8 cellular contexts compared by ENCODE assay signal in genomic region chr20:41136695-41137411, GRCh38. TPM values are rescaled to one million over a fixed set of nuclear protein-coding genes. Genes with fewer than 3 reads are reported as not detected.
DNase-seq lines count a peak whose midpoint lies in the region; ATAC-seq, FAIRE-seq and TF ChIP-seq lines count a peak whose summit lies in the region.

No MANE protein-coding gene starts in this region.

- WGBS in IMR-90 (ENCODE audit: extremely low coverage in 2 of 2, insufficient read length in 1 of 2), 2 experiments = 1% methylated on average over 62 of the region's 94 CpGs; no CpG with 5 or more reads in 1 of the 2 experiments

- H3K27ac ChIP-seq in IMR-90 (ENCODE audit: insufficient read depth, low read length) = peak overlapping the region; percentile 94

- peak overlapping the region; percentile 61 for H4K91ac ChIP-seq in IMR-90 (ENCODE audit: insufficient read depth, low read depth, low read length)

- intact Hi-C loops in IMR-90 (cut with micrococcal nuclease) = loop anchor here (1.0 to 5.0 kb wide), 3 partner anchors 95 to 555 kb away; no protein-coding TSS in a partner anchor

- H3K14ac ChIP-seq in IMR-90 (replicated peaks; ENCODE audit: low read depth, low read length) = peak overlapping the region; percentile 77

- H4K20me1 ChIP-seq in IMR-90 (ENCODE audit: insufficient read depth, low read length) = peaks cover 36% of the 10 kb centered on the region

- H3K36me3 ChIP-seq in IMR-90 (ENCODE audit: control insufficient read depth, insufficient read depth, low read length) = no peaks in the 10 kb centered on the region

- H3K4me3 ChIP-seq in IMR-90 (ENCODE audit: insufficient read depth, low read depth, low read length) = peak overlapping the region; percentile 98
- H3K4me3 ChIP-seq in fibroblast of pulmonary artery (replicated peaks; ENCODE audit: low read depth, low read length) = peak overlapping the region; percentile 62

- no peak overlapping the region; the same call in 1 of the 2 replicates for H2AK5ac ChIP-seq in IMR-90 (ENCODE audit: low read depth, low read length)

- peak; percentile 45 for ATAC-seq in GM21526 (IDR thresholded peaks at IDR 0.05; ENCODE audit: low FRiP score, unreplicated experiment)
- peak; percentile 77 for ATAC-seq in IMR-90 (ENCODE audit: low read depth)

- H3K27me3 ChIP-seq in IMR-90 (ENCODE audit: control insufficient read depth, insufficient read depth, low read length) = no peaks in the 10 kb centered on the region

- H2BK20ac ChIP-seq in IMR-90 (ENCODE audit: low read depth, low read length) = no peak overlapping the region

- no peak overlapping the region; the same call in 2 of the 3 replicates for H2BK15ac ChIP-seq in IMR-90 (ENCODE audit: low read depth, low read length)

- H2BK120ac ChIP-seq in IMR-90 (ENCODE audit: low read depth, low read length) = peak overlapping the region; percentile 60; the same call in 1 of the 2 replicates

- in situ Hi-C loops in IMR-90 (cut with MboI; ENCODE audit: low sequenced_read_pairs) = no loop called here

- H3K9me3 Mint-ChIP-seq in nephron = no peaks in the 10 kb centered on the region

- H3K4me1 ChIP-seq in IMR-90 (ENCODE audit: control insufficient read depth, insufficient read depth, low read length) = peaks cover 22% of the 10 kb centered on the region

- peak overlapping the region; percentile 91 to 96 (median 94) for H3K4me3 Mint-ChIP-seq in nephron

- POLR2A ChIA-PET in IMR-90 (lab: Charles Lee; ENCODE audit: unreplicated experiment) = no interaction called here

- H3K9me1 ChIP-seq in IMR-90 (ENCODE audit: insufficient read depth, low read length) = peaks cover 26% of the 10 kb centered on the region

- peak overlapping the region; percentile 84 for H4K5ac ChIP-seq in IMR-90 (ENCODE audit: low read depth, low read length)

- H3K23ac ChIP-seq in IMR-90 (ENCODE audit: low read depth, low read length) = peak overlapping the region; percentile 18; the same call in 1 of the 2 replicates

- H3K27ac Mint-ChIP-seq in nephron = peak overlapping the region; percentile 98 to 100 (median 99)

- H3K27me3 Mint-ChIP-seq in nephron (ENCODE audit: low read depth) = no peaks in the 10 kb centered on the region

- no peak for FAIRE-seq in RCC 7860 (lab: Jason Lieb, UNC)

- H2AK9ac ChIP-seq in IMR-90 (replicated peaks; ENCODE audit: low read depth, low read length, poor library complexity) = peak overlapping the region; percentile 92

- H3K79me1 ChIP-seq in IMR-90 (ENCODE audit: low read depth in 1 of 2, low read length in 2 of 2) = peaks cover 9 to 41% of the 10 kb centered on the region in 2 experiments; a peak in 3 of 4 replicates

- peak overlapping the region; percentile 86 for H2BK5ac ChIP-seq in IMR-90 (ENCODE audit: low read depth, low read length, poor library complexity, severe bottlenecking)

- peak; percentile 62 for TF ChIP-seq POLR2A in IMR-90 (IDR thresholded peaks at IDR 0.05; ENCODE audit: low read depth, low read length)

- H3K9me3 ChIP-seq in IMR-90 (ENCODE audit: control insufficient read depth, insufficient read depth, low read length) = no peaks in the 10 kb centered on the region

- peaks cover 22% of the 10 kb centered on the region for H3K36me3 Mint-ChIP-seq in nephron (ENCODE audit: low read depth)

- peak overlapping the region; percentile 74 for H3K4ac ChIP-seq in IMR-90 (ENCODE audit: low read depth, low read length)

- dilution Hi-C loops in IMR-90 (cut with HindIII; ENCODE audit: low sequenced_read_pairs, unreplicated experiment) = no loop called here

- no peak for TF ChIP-seq RAD21 in IMR-90 (IDR thresholded peaks at IDR 0.05; ENCODE audit: low read length)

- CTCF ChIA-PET in IMR-90 (lab: Yijun Ruan, JAX) = no interaction called here

- peak overlapping the region; percentile 96 for H3K4me2 ChIP-seq in IMR-90 (ENCODE audit: low read depth, low read length)

- H3K56ac ChIP-seq in IMR-90 (ENCODE audit: extremely low read depth, insufficient read depth, low read length) = no peak overlapping the region

- peak overlapping the region; percentile 80 to 87 for H4K8ac ChIP-seq in IMR-90 (ENCODE audit: low read depth in 2 of 2, low read length in 2 of 2)

- BruUV-seq in IMR-90 (replicated peaks; lab: Mats Ljungman, UMichigan) = no TSS peak

- H3K4me1 Mint-ChIP-seq in nephron = peaks cover 56% of the 10 kb centered on the region

- peak overlapping the region; percentile 98 for H2AFZ ChIP-seq in IMR-90 (replicated peaks; ENCODE audit: low read length, poor library complexity)

- DNase-seq in DMS 273 treated with DMSO at 0.1 percent for 48 hours (lab: John Stamatoyannopoulos, UW) (peak; percentile 44), IMR-90 (peak; percentile 67), RCC 7860 (ENCODE audit: low spot score) (peak; percentile 62), fibroblast of pulmonary artery (ENCODE audit: low read depth) (peak; percentile 78)
- DNase-seq in activated effector memory CD4-positive, alpha-beta T cell treated with Interleukin-2 at 50 U/mL for 16 hours = peak; percentile 78
- DNase-seq in stimulated activated naive CD4-positive, alpha-beta T cell treated with Interleukin-2 at 50 U/mL for 16 hours (lab: John Stamatoyannopoulos, UW) = peak; percentile 82

- H3K18ac ChIP-seq in IMR-90 (ENCODE audit: low read depth, low read length) = peak overlapping the region; percentile 75; the same call in 1 of the 2 replicates

- peak overlapping the region; percentile 95 for H3K9ac ChIP-seq in IMR-90 (ENCODE audit: low read depth, low read length)

- no peak for TF ChIP-seq CTCF in IMR-90 (conservative IDR thresholded peaks at IDR 0.05; ENCODE audit: low read depth, low read length)
- no peak for TF ChIP-seq CTCF in fibroblast of pulmonary artery (IDR thresholded peaks at IDR 0.05; ENCODE audit: low read length, missing control alignments)
- no peak for TF ChIP-seq CTCF in nephron (IDR thresholded peaks at IDR 0.05; ENCODE audit: unreplicated experiment in 3 of 3)

TF ChIP-seq in IMR-90, 13 proteins besides CTCF, POLR2A, EP300 and RAD21:
- TF ChIP-seq BHLHE40 (IDR thresholded peaks at IDR 0.05; ENCODE audit: low read depth, low read length) (peak; percentile 61; the same call in 1 of the 2 replicates), MAZ (IDR thresholded peaks at IDR 0.05; ENCODE audit: borderline replicate concordance, low read depth, low read length) (peak; percentile 82; the same call in 1 of the 2 replicates), CHD1 (IDR thresholded peaks at IDR 0.05; ENCODE audit: low read depth, low read length) (no peak), MXI1 (IDR thresholded peaks at IDR 0.05; ENCODE audit: borderline replicate concordance, low read depth, low read length) (peak; percentile 84; the same call in 1 of the 2 replicates), USF2 (IDR thresholded peaks at IDR 0.05; ENCODE audit: low read depth, low read length) (no peak)

RNA-seq across cellular contexts. Expression of gene PLCG1, which starts 0.5 kb away (rescaled TPM):
- 54.7 and 59.1 TPM in 2 replicates for total RNA-seq in IMR-90 (2012; rRNA removed)
- polyA plus RNA-seq in IMR-90 (2012; rRNA removed) = 69.1 and 74.2 TPM in 2 replicates
- polyA plus RNA-seq in IMR-90 (2012; cell fraction: cytosol; rRNA removed) = 22.5 and 32.9 TPM in 2 replicates
- 442 and 448 TPM in 2 replicates for polyA plus RNA-seq in IMR-90 (2012; cell fraction: nucleus; rRNA removed; ENCODE audit: low replicate concordance)

Comparison
In these comparisons a context has a peak if more than half of its experiments do, and no peak if none do; other contexts are left out.
1. Peak in every context shown above with its lines: DNase-seq, ATAC-seq, H3K4me3 ChIP-seq and H3K27ac ChIP-seq.